In genomic region chr1:149390931-149391330, GRCh38 we compare ENCODE assay signal across 8 cellular contexts.
A peak's percentile ranks its signal among the peaks of the same experiment; 100 is the strongest.
DNase-seq lines count a peak whose midpoint lies in the region; ATAC-seq, FAIRE-seq and TF ChIP-seq lines count a peak whose summit lies in the region.
"Not testable (repeated sequence)": the region's sequence is repeated elsewhere in the genome, so short reads cannot be mapped to it uniquely, and the experiment has no call there.

No MANE protein-coding gene starts in this region.

- CTCF ChIA-PET in HCT116 (lab: Charles Lee); Panc1 (lab: Charles Lee); endothelial cell of umbilical vein (lab: Charles Lee): not testable (repeated sequence)

- H2AFZ ChIP-seq in HCT116 (ENCODE audit: low read depth, low read length, poor library complexity, severe bottlenecking); neural progenitor cell (replicated peaks): not testable (repeated sequence)
- peak overlapping the region; percentile 48 for H2AFZ ChIP-seq in endothelial cell of umbilical vein (ENCODE audit: low read depth, low read length)

- not testable (repeated sequence) for H3K4me1 Mint-ChIP-seq in neural progenitor cell
- H3K4me1 Mint-ChIP-seq in stimulated activated naive CD8-positive, alpha-beta T cell treated with anti-CD3 and anti-CD28 coated beads, Interleukin-15, amount 100 ng/mL, for 72 hours: peaks cover 11% of the 10 kb centered on the region

- no CpG with 5 or more reads among the region's 43 CpGs for WGBS in iPS DF 6.9 (ENCODE audit: insufficient coverage, insufficient read length)

- H3K27ac ChIP-seq in HCT116 (ENCODE audit: low read depth, low read length); Panc1 (ENCODE audit: low read length); endothelial cell of umbilical vein (ENCODE audit: insufficient read depth, low read depth, low read length); iPS DF 6.9 (ENCODE audit: low read length); neural progenitor cell: not testable (repeated sequence)

- ATAC-seq in HCT116: peak; percentile 31; the same call in 1 of the 2 replicates
- ATAC-seq in Panc1: peak; percentile 31; the same call in 1 of the 2 replicates
- ATAC-seq in activated naive CD4-positive, alpha-beta T cell treated with anti-CD3 and anti-CD28 coated beads, Interleukin-2, amount 50 U/mL, for 72 hours: peak; percentile 50 to 55
- ATAC-seq in stimulated activated naive CD8-positive, alpha-beta T cell treated with anti-CD3 and anti-CD28 coated beads, Interleukin-15, amount 100 ng/mL, for 72 hours: peak; percentile 76

- not testable (repeated sequence) for TF ChIP-seq CTCF in AG10803 (conservative IDR thresholded peaks at IDR 0.05; ENCODE audit: low read length); HCT116 (IDR thresholded peaks at IDR 0.05 in 2 of 3, conservative IDR thresholded peaks at IDR 0.05 in 1 of 3; ENCODE audit: borderline replicate concordance in 1 of 3, insufficient read depth in 1 of 3, low read depth in 2 of 3, low read length in 2 of 3); Panc1 (IDR thresholded peaks at IDR 0.05); endothelial cell of umbilical vein (IDR thresholded peaks at IDR 0.05; ENCODE audit: extremely low read depth in 1 of 2, insufficient read depth in 1 of 2, low read depth in 1 of 2, low read length in 2 of 2); neural progenitor cell (IDR thresholded peaks at IDR 0.05)

- H3K27me3 ChIP-seq in HCT116 (ENCODE audit: insufficient read depth, low read length); Panc1 (ENCODE audit: control insufficient read depth, insufficient read depth, low read length); endothelial cell of umbilical vein (ENCODE audit: control insufficient read depth in 2 of 2, insufficient read depth in 2 of 2, low read length in 2 of 2); iPS DF 6.9 (ENCODE audit: control insufficient read depth, insufficient read depth, low read length); neural progenitor cell: not testable (repeated sequence)

- not testable (repeated sequence) for H3K9me3 Mint-ChIP-seq in activated naive CD4-positive, alpha-beta T cell treated with anti-CD3 and anti-CD28 coated beads, Interleukin-2, amount 50 U/mL, for 72 hours; neural progenitor cell; stimulated activated naive CD8-positive, alpha-beta T cell treated with anti-CD3 and anti-CD28 coated beads, Interleukin-15, amount 100 ng/mL, for 72 hours

- not testable (repeated sequence) for H3K9me3 ChIP-seq in HCT116 (ENCODE audit: control insufficient read depth in 1 of 2, insufficient read depth in 1 of 2, low read depth in 1 of 2, low read length in 2 of 2); Panc1 (ENCODE audit: control insufficient read depth, insufficient read depth, low read depth, low read length); endothelial cell of umbilical vein (replicated peaks; ENCODE audit: control insufficient read depth, insufficient read depth, low read length); iPS DF 6.9 (ENCODE audit: control insufficient read depth, insufficient read depth, low read length); neural progenitor cell (ENCODE audit: low read depth)

- H3K79me2 ChIP-seq in HCT116 (ENCODE audit: insufficient read depth, low read length); endothelial cell of umbilical vein (ENCODE audit: control insufficient read depth, insufficient read depth, low read length); neural progenitor cell (ENCODE audit: low read depth): not testable (repeated sequence)

- H3K9ac ChIP-seq in HCT116 (ENCODE audit: low read length): peak overlapping the region; percentile 53
- not testable (repeated sequence) for H3K9ac ChIP-seq in endothelial cell of umbilical vein (replicated peaks; ENCODE audit: extremely low read depth, insufficient read depth, low read length); neural progenitor cell

- H3K9me2 ChIP-seq in HCT116 (ENCODE audit: insufficient read depth): not testable (repeated sequence)

- TF ChIP-seq RAD21 in HCT116 (IDR thresholded peaks at IDR 0.05; ENCODE audit: low read depth): not testable (repeated sequence)

- not testable (repeated sequence) for H3K9me1 ChIP-seq in endothelial cell of umbilical vein (replicated peaks; ENCODE audit: control insufficient read depth, extremely low read depth, insufficient read depth, low read length)

- H3K4me1 ChIP-seq in HCT116 (ENCODE audit: control insufficient read depth in 1 of 2, insufficient read depth in 2 of 2, low read length in 2 of 2); Panc1 (ENCODE audit: control insufficient read depth, insufficient read depth, low read length); endothelial cell of umbilical vein (ENCODE audit: control insufficient read depth, extremely low read depth, insufficient read depth, low read length); iPS DF 6.9 (ENCODE audit: control insufficient read depth, insufficient read depth, low read length); neural progenitor cell: not testable (repeated sequence)

- H3K36me3 ChIP-seq in HCT116 (ENCODE audit: control insufficient read depth in 1 of 2, insufficient read depth in 2 of 2, low read length in 2 of 2); Panc1 (ENCODE audit: control insufficient read depth, insufficient read depth, low read length); endothelial cell of umbilical vein (ENCODE audit: control insufficient read depth in 2 of 2, extremely low read depth in 1 of 2, insufficient read depth in 2 of 2, low read length in 2 of 2); iPS DF 6.9 (ENCODE audit: control insufficient read depth, insufficient read depth, low read length); neural progenitor cell: not testable (repeated sequence)

- H3K27ac Mint-ChIP-seq in activated naive CD4-positive, alpha-beta T cell treated with anti-CD3 and anti-CD28 coated beads, Interleukin-2, amount 50 U/mL, for 72 hours; neural progenitor cell; stimulated activated naive CD8-positive, alpha-beta T cell treated with anti-CD3 and anti-CD28 coated beads, Interleukin-15, amount 100 ng/mL, for 72 hours: not testable (repeated sequence)

- not testable (repeated sequence) for BruUV-seq in HCT116 (replicated peaks; lab: Mats Ljungman, UMichigan); Panc1 (replicated peaks; lab: Mats Ljungman, UMichigan)
- TSS peak; percentile 31 for BruUV-seq in endothelial cell of umbilical vein (replicated peaks; lab: Mats Ljungman, UMichigan)

- H3K4me3 Mint-ChIP-seq in neural progenitor cell: not testable (repeated sequence)
- H3K4me3 Mint-ChIP-seq in stimulated activated naive CD8-positive, alpha-beta T cell treated with anti-CD3 and anti-CD28 coated beads, Interleukin-15, amount 100 ng/mL, for 72 hours: peak overlapping the region in 1 of 2 donors; percentile 75

- intact Hi-C loops in HCT116 (cut with micrococcal nuclease); Panc1 (cut with micrococcal nuclease; ENCODE audit: unreplicated experiment); endothelial cell of umbilical vein (cut with micrococcal nuclease): not testable (repeated sequence)

- RAD21 ChIA-PET in HCT116 (lab: Charles Lee; ENCODE audit: low non-redundant PET in 1 of 2, low total read pairs in 2 of 2, uncharacterized antibody in 2 of 2, unreplicated experiment in 2 of 2): not testable (repeated sequence)

- in situ Hi-C loops in Panc1 (cut with HindIII; ENCODE audit: low pct_unique_long_range_greater_than_20kb, low sequenced_read_pairs): not testable (repeated sequence)

- POLR2A ChIA-PET in HCT116 (lab: Charles Lee); Panc1 (lab: Charles Lee); endothelial cell of umbilical vein (lab: Charles Lee): not testable (repeated sequence)

- H4K20me1 ChIP-seq in HCT116 (ENCODE audit: insufficient read depth); endothelial cell of umbilical vein (replicated peaks; ENCODE audit: control insufficient read depth, extremely low read depth, insufficient read depth, low read length); neural progenitor cell (ENCODE audit: low read depth): not testable (repeated sequence)

- not testable (repeated sequence) for H3F3A ChIP-seq in neural progenitor cell (ENCODE audit: low read depth)

- H3K36me3 Mint-ChIP-seq in activated naive CD4-positive, alpha-beta T cell treated with anti-CD3 and anti-CD28 coated beads, Interleukin-2, amount 50 U/mL, for 72 hours; neural progenitor cell: not testable (repeated sequence)

- H3K4me2 ChIP-seq in HCT116 (ENCODE audit: low read length): peak overlapping the region; percentile 32; the same call in 1 of the 2 replicates
- H3K4me2 ChIP-seq in endothelial cell of umbilical vein (ENCODE audit: insufficient read depth, low read length); neural progenitor cell: not testable (repeated sequence)

- FAIRE-seq in endothelial cell of umbilical vein (lab: Jason Lieb, UNC): not testable (repeated sequence)

- DNase-seq in AG10803 (ENCODE audit: low read depth); HCT116 (ENCODE audit: low read depth, low spot score); Panc1 (ENCODE audit: low read depth, low spot score); activated naive CD4-positive, alpha-beta T cell treated with anti-CD3 and anti-CD28 coated beads, Interleukin-2, amount 50 U/mL, for 72 hours (ENCODE audit: low spot score in 2 of 2); endothelial cell of umbilical vein (ENCODE audit: low read depth, low spot score); iPS DF 6.9 (ENCODE audit: low read depth, low spot score); neural progenitor cell (ENCODE audit: low spot score); stimulated activated naive CD8-positive, alpha-beta T cell treated with anti-CD3 and anti-CD28 coated beads, Interleukin-15, amount 100 ng/mL, for 72 hours: not testable (repeated sequence)

- H3K27me3 Mint-ChIP-seq in neural progenitor cell (ENCODE audit: insufficient read depth, low read depth); stimulated activated naive CD8-positive, alpha-beta T cell treated with anti-CD3 and anti-CD28 coated beads, Interleukin-15, amount 100 ng/mL, for 72 hours: not testable (repeated sequence)

- peak overlapping the region; percentile 49 for H3K4me3 ChIP-seq in AG10803 (ENCODE audit: low read length)
- peak overlapping the region; percentile 35 to 40; a peak in 3 of 4 replicates for H3K4me3 ChIP-seq in HCT116 (replicated peaks in 1 of 2; ENCODE audit: low read depth in 1 of 2, low read length in 2 of 2)
- H3K4me3 ChIP-seq in Panc1 (ENCODE audit: low read depth in 2 of 2, low read length in 2 of 2): peak overlapping the region; percentile 26 to 31; a peak in 3 of 4 replicates
- H3K4me3 ChIP-seq in endothelial cell of umbilical vein (replicated peaks in 1 of 3; ENCODE audit: insufficient read depth in 1 of 3, low read depth in 1 of 3, low read length in 3 of 3): peak overlapping the region in 1 of 3 experiments; percentile 40
- H3K4me3 ChIP-seq in iPS DF 6.9 (ENCODE audit: low read length): peak overlapping the region; percentile 38; the same call in 1 of the 2 replicates
- H3K4me3 ChIP-seq in neural progenitor cell: peak overlapping the region; percentile 57

- TF ChIP-seq POLR2A in HCT116 (IDR thresholded peaks at IDR 0.05; ENCODE audit: borderline replicate concordance, extremely low read depth, insufficient read depth, insufficient read length); endothelial cell of umbilical vein (IDR thresholded peaks at IDR 0.05; ENCODE audit: low read depth, low read length): not testable (repeated sequence)

- dilution Hi-C loops in endothelial cell of umbilical vein (cut with MboI; ENCODE audit: extremely low pct_ligation_motif_present, low sequenced_read_pairs): not testable (repeated sequence)
